In the genomic region with DNA sequence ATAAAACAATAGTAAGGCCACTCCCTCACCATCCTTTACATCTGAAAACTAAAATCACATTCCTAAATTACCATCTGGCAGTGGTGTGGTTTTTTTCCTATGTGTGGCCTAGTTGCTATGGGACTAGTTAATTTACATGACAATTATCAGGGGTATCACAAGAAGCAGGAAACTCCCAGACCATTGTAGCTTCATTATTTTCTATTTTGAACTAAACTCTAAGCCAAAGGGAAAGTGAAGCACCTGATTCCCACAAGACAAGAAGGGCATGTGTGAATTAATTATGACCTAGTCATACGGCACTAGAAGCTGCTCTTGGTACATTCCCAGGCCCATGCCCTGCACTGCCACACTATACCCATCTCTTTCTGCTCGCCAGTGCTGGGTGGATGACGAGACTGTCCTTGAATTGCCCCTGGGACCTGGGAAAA, we compare ENCODE assay signal across 18 cellular contexts.
DNase-seq lines count a peak whose midpoint lies in the region; TF ChIP-seq lines count a peak whose summit lies in the region.
"Had no signal": no experiment of that assay in that cellular context is flagged by ENCODE, and none has a peak within 500 bp of the region (broad histone marks: within the 10 kb centered on the region; RNA-seq: fewer than 3 reads in every experiment).

No MANE protein-coding gene starts in this region.

- no peaks in the 10 kb centered on the region for H3K36me3 ChIP-seq in HUES48 (ENCODE audit: control insufficient read depth, insufficient read depth, low read length)
- H3K36me3 ChIP-seq in iPS DF 6.9 (ENCODE audit: control insufficient read depth, insufficient read depth, low read length): no peaks in the 10 kb centered on the region
- H3K36me3 ChIP-seq in brain microvascular endothelial cell (replicated peaks): no peaks in the 10 kb centered on the region
- H3K36me3 ChIP-seq: colonic mucosa, heart right ventricle, MG63, spleen had no signal

- no peak overlapping the region for H3K4me3 ChIP-seq in HUES48 (ENCODE audit: low read depth, low read length)
- no peak overlapping the region for H3K4me3 ChIP-seq in iPS DF 6.9 (ENCODE audit: low read length)
- no peak overlapping the region for H3K4me3 ChIP-seq in brain microvascular endothelial cell (ENCODE audit: low read depth, low read length)
- H3K4me3 ChIP-seq: colonic mucosa, heart right ventricle, MG63, spleen had no signal

- H3K9ac ChIP-seq in HUES48 (ENCODE audit: low read depth, low read length): peak overlapping the region; percentile 12; the same call in 1 of the 2 replicates

- no peaks in the 10 kb centered on the region for H3K27me3 ChIP-seq in HUES48 (ENCODE audit: control insufficient read depth, insufficient read depth, low read length)
- H3K27me3 ChIP-seq in iPS DF 6.9 (ENCODE audit: control insufficient read depth, insufficient read depth, low read length): no peaks in the 10 kb centered on the region
- H3K27me3 ChIP-seq in brain microvascular endothelial cell (replicated peaks): no peaks in the 10 kb centered on the region
- H3K27me3 ChIP-seq: colonic mucosa, heart right ventricle, MG63, spleen had no signal

- WGBS in iPS DF 6.9 (ENCODE audit: insufficient coverage, insufficient read length): no CpG with 5 or more reads among the region's 3 CpGs

- DNase-seq in DMS153 treated with DMSO at 0.1 percent for 48 hours (lab: John Stamatoyannopoulos, UW; ENCODE audit: unreplicated experiment) (peak; percentile 8), SK-MEL-5 (ENCODE audit: low read depth, low spot score) (peak; percentile 26), iPS DF 6.9 (ENCODE audit: low read depth, low spot score) (no peak), AG08395 (ENCODE audit: low spot score) (no peak), LoVo (ENCODE audit: low spot score) (no peak), HCEC 1CT (no peak), brain microvascular endothelial cell (no peak)
- DNase-seq: CD4-positive, alpha-beta T cell; colonic mucosa; heart right ventricle; mammary epithelial cell; MG63; NCI-H1694 treated with DMSO at 0.1 percent for 48 hours; NCI-H510A treated with DMSO at 0.1 percent for 48 hours; retina; spleen; trophoblast cell had no signal

- H3K27ac ChIP-seq in HUES48 (ENCODE audit: low read depth, low read length) (peak overlapping the region; percentile 90), iPS DF 6.9 (ENCODE audit: low read length) (peak overlapping the region; percentile 90), brain microvascular endothelial cell (no peak overlapping the region)
- H3K27ac ChIP-seq: colonic mucosa, heart right ventricle, spleen had no signal

- peaks cover 79% of the 10 kb centered on the region for H3K4me1 ChIP-seq in HUES48 (ENCODE audit: control insufficient read depth, insufficient read depth, low read length)
- peaks cover 19% of the 10 kb centered on the region for H3K4me1 ChIP-seq in iPS DF 6.9 (ENCODE audit: control insufficient read depth, insufficient read depth, low read length)
- H3K4me1 ChIP-seq: colonic mucosa had no signal

- in situ Hi-C loops in SK-MEL-5 (cut with HindIII; ENCODE audit: low pct_unique_long_range_greater_than_20kb, low sequenced_read_pairs): loop anchor here (25.0 kb wide), 2 partner anchors 264 to 389 kb away; no protein-coding TSS in a partner anchor
- in situ Hi-C loops in brain microvascular endothelial cell (cut with HindIII; ENCODE audit: low pct_ligation_motif_present, low sequenced_read_pairs): loop anchor here (25.0 kb wide), 1 partner anchor 264 kb away; no protein-coding TSS in a partner anchor

- TF ChIP-seq CTCF in brain microvascular endothelial cell (IDR thresholded peaks at IDR 0.05; ENCODE audit: low read depth, low read length, missing control alignments): no peak

- H3K9me3 ChIP-seq in HUES48 (ENCODE audit: control insufficient read depth, insufficient read depth, low read length) (no peaks in the 10 kb centered on the region), iPS DF 6.9 (ENCODE audit: control insufficient read depth, insufficient read depth, low read length) (no peaks in the 10 kb centered on the region)
- H3K9me3 ChIP-seq: colonic mucosa, MG63, spleen had no signal

Comparison
In these comparisons a context has a peak if more than half of its experiments do, and no peak if none do; other contexts are left out.
1. DNase-seq: peak in DMS153 treated with DMSO at 0.1 percent for 48 hours (single experiment) and SK-MEL-5 (single experiment); none in iPS DF 6.9 (single experiment), AG08395 (single experiment), LoVo (single experiment), HCEC 1CT (single experiment) and brain microvascular endothelial cell (single experiment).